Comparison of ENCODE assay signal across 25 cellular contexts in genomic region chr5:29649321-29649720, GRCh38.
"Had no signal": no experiment of that assay in that cellular context is flagged by ENCODE, and none has a peak within 500 bp of the region (broad histone marks: within the 10 kb centered on the region; RNA-seq: fewer than 3 reads in every experiment).

No MANE protein-coding gene starts in this region.

- H3K4me2 ChIP-seq: neural progenitor cell had no signal

- H3K27ac ChIP-seq: neural progenitor cell, ovary, parathyroid adenoma, psoas muscle, skin epidermis, stomach, thoracic aorta, thyroid gland, tibial nerve, upper lobe of left lung, vagina had no signal

- H3K4me3 ChIP-seq: neural progenitor cell, ovary, psoas muscle, skin epidermis, stomach, thoracic aorta, thyroid gland, tibial nerve, upper lobe of left lung, vagina had no signal

- DNase-seq: natural killer cell; occipital lobe; ovary; posterior cingulate gyrus; psoas muscle; right cardiac atrium; stimulated activated CD4-positive, alpha-beta T cell treated with anti-CD3 and anti-CD28 coated beads, Interleukin-15, amount 100 ng/mL, for 24 hours; stimulated activated CD4-positive, alpha-beta T cell treated with anti-CD3 and anti-CD28 coated beads, Interleukin-2, amount 100 ng/mL, for 24 hours; stimulated activated CD4-positive, alpha-beta T cell treated with anti-CD3 and anti-CD28 coated beads, Interleukin-2, amount 100 ng/mL, for 48 hours; stimulated activated CD4-positive, alpha-beta T cell treated with anti-CD3 and anti-CD28 coated beads, Interleukin-4, amount 100 ng/mL, for 24 hours; stimulated activated naive B cell treated with anti-CD40 and anti-IgM and Interleukin-4, amounts not matched to agents 10 μg/mL and 1 μg/mL and 100 μg/mL, for 72 hours; stimulated activated naive CD4-positive, alpha-beta T cell treated with Interleukin-2 at 50 U/mL for 16 hours; stomach; thyroid gland; trophoblast cell; upper lobe of left lung had no signal

- H2AFZ ChIP-seq: neural progenitor cell, parathyroid adenoma had no signal

- H3K9me3 ChIP-seq: ovary, psoas muscle, thoracic aorta, thyroid gland, tibial nerve, vagina had no signal

- H3K9ac ChIP-seq: neural progenitor cell, parathyroid adenoma had no signal

- H3K79me2 ChIP-seq: parathyroid adenoma had no signal

- FAIRE-seq: urothelium cell line had no signal

- H3K36me3 ChIP-seq: neural progenitor cell, ovary, stomach, thoracic aorta, thyroid gland, tibial nerve, upper lobe of left lung, vagina had no signal

- H3K27me3 ChIP-seq: neural progenitor cell, ovary, stomach, thyroid gland, tibial nerve, upper lobe of left lung, vagina had no signal

- ATAC-seq: natural killer cell; psoas muscle; right cardiac atrium; sciatic nerve; stimulated activated effector memory CD8-positive, alpha-beta T cell treated with anti-CD3 and anti-CD28 coated beads, Interleukin-12 subunit alpha, Interleukin-12 subunit beta, amount 100 ng/mL, for 72 hours; stimulated activated naive B cell treated with anti-CD40 and anti-IgM and Interleukin-4, amounts not matched to agents 10 μg/mL and 1 μg/mL and 100 μg/mL, for 72 hours had no signal

- H3K4me1 ChIP-seq: neural progenitor cell, parathyroid adenoma, psoas muscle, stomach, thyroid gland, tibial nerve, upper lobe of left lung, vagina had no signal
